In the genomic region with DNA sequence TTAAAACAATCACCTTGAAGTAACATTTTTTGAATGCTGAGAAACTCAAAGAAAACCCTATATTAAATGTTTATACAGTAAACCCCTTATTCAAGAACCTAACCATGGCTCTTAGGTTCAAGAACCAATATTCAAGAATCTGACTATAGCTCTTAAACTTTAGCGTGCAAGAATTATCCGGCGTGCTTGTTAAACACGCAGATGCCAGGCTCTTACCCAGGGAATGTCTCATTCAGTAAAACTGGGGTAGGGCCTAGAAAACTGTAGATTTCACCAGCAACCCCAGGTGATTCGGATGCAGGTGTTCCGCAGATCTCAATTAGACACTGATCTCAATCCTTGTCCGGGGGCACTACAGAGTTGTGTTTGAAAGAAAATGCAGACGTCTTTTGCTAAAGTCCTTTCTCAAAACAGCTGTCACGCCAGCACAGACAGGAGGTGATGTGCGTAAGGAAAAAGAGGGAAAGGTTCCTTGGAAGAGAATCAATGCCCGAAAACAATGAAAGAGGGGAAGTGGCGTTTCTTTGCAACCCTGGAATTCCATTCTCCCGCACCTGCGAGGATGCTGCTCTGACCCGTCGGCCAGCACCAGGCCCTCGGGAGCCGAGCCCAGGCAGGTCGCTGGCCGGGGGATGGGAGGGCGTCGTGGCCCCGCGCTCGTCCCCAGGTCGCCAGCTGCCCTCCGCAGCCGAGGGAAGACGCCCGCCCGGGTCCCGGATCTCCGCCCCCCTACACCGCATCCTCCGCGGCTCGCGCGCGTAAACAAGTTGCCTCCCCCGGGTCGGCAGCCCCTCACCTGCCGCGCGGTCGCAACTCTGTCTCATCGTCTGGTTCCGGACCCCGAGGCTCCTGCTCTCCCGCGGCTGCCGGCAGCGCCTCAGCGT, we compare ENCODE assay signal across 1 cellular context.
TF ChIP-seq lines count a peak whose summit lies in the region.

No MANE protein-coding gene starts in this region.

TF ChIP-seq in K562, 482 proteins besides CTCF, POLR2A, EP300 and RAD21 (continued from another document):
- TF ChIP-seq, protein P1, sequence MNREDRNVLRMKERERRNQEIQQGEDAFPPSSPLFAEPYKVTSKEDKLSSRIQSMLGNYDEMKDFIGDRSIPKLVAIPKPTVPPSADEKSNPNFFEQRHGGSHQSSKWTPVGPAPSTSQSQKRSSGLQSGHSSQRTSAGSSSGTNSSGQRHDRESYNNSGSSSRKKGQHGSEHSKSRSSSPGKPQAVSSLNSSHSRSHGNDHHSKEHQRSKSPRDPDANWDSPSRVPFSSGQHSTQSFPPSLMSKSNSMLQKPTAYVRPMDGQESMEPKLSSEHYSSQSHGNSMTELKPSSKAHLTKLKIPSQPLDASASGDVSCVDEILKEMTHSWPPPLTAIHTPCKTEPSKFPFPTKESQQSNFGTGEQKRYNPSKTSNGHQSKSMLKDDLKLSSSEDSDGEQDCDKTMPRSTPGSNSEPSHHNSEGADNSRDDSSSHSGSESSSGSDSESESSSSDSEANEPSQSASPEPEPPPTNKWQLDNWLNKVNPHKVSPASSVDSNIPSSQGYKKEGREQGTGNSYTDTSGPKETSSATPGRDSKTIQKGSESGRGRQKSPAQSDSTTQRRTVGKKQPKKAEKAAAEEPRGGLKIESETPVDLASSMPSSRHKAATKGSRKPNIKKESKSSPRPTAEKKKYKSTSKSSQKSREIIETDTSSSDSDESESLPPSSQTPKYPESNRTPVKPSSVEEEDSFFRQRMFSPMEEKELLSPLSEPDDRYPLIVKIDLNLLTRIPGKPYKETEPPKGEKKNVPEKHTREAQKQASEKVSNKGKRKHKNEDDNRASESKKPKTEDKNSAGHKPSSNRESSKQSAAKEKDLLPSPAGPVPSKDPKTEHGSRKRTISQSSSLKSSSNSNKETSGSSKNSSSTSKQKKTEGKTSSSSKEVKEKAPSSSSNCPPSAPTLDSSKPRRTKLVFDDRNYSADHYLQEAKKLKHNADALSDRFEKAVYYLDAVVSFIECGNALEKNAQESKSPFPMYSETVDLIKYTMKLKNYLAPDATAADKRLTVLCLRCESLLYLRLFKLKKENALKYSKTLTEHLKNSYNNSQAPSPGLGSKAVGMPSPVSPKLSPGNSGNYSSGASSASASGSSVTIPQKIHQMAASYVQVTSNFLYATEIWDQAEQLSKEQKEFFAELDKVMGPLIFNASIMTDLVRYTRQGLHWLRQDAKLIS (CRISPR knock-in tag; IDR thresholded peaks at IDR 0.05): peak; percentile 60; the same call in 1 of the 2 replicates
- no peak for TF ChIP-seq RAD51 (IDR thresholded peaks at IDR 0.05; ENCODE audit: borderline replicate concordance, low read depth)
- TF ChIP-seq, protein P2, sequence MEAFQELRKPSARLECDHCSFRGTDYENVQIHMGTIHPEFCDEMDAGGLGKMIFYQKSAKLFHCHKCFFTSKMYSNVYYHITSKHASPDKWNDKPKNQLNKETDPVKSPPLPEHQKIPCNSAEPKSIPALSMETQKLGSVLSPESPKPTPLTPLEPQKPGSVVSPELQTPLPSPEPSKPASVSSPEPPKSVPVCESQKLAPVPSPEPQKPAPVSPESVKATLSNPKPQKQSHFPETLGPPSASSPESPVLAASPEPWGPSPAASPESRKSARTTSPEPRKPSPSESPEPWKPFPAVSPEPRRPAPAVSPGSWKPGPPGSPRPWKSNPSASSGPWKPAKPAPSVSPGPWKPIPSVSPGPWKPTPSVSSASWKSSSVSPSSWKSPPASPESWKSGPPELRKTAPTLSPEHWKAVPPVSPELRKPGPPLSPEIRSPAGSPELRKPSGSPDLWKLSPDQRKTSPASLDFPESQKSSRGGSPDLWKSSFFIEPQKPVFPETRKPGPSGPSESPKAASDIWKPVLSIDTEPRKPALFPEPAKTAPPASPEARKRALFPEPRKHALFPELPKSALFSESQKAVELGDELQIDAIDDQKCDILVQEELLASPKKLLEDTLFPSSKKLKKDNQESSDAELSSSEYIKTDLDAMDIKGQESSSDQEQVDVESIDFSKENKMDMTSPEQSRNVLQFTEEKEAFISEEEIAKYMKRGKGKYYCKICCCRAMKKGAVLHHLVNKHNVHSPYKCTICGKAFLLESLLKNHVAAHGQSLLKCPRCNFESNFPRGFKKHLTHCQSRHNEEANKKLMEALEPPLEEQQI (IDR thresholded peaks at IDR 0.05): no peak
- TF ChIP-seq ZNF121 (CRISPR knock-in tag; conservative IDR thresholded peaks at IDR 0.05): no peak
